Comparison of ENCODE assay signal across 11 cellular contexts in the genomic region with DNA sequence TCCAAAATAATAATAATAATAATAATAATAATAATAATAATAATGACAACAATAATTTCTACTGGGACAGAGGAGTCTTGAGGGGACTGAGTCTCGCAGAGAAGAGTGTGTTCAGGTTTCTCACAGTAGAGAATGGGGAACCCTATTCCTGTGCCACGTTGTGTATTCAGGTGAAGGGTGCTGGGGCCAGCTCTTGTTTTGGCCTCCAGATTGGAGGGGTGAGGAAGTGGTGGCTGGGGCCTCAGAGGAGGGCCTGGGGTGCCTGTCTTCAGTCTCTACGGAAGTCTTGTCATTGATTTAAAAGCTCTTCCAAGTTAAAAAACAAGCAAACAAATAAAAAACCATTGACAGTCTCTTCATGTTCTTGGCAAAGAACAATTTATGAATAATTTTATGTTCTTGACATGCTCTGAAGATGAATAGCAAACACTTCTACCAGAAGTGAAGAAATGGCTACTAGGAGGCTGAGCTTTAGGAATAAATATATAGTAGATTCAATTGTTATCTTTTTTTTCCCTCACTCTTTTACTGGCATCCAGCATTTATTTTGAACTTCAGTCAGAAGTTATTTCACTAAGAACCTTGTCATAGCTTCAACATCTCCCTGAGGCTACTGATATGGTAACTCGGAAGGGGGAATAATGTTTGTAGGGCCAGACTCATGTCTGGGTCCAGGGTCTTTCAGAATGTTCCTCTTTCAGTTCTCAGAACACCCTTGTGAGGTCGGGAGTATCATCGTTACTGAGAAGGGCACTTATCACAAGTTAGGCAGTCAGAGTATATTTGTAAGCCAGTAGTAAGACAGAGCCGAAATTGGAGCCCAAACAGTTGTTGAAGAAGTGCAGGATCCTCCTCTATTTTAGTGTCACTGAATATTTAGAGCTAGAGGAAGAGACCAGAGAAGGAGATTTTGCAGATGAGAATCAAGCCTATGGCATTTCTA. TPM values are rescaled to one million over a fixed set of nuclear protein-coding genes. Genes with fewer than 3 reads are reported as not detected.
DNase-seq lines count a peak whose midpoint lies in the region; ATAC-seq and TF ChIP-seq lines count a peak whose summit lies in the region.
"Had no signal": no experiment of that assay in that cellular context is flagged by ENCODE, and none has a peak within 500 bp of the region (broad histone marks: within the 10 kb centered on the region; RNA-seq: fewer than 3 reads in every experiment).

No MANE protein-coding gene starts in this region.

- DNase-seq in myocyte (ENCODE audit: low read depth) (peak; percentile 53), NCI-H187 (lab: John Stamatoyannopoulos, UW) (no peak), GDM1 (lab: John Stamatoyannopoulos, UW) (no peak), breast epithelium (ENCODE audit: low spot score in 2 of 2) (no peak)
- DNase-seq: activated naive CD4-positive, alpha-beta T cell; lower lobe of right lung; NCI-H1694 treated with DMSO at 0.1 percent for 48 hours had no signal

- TF ChIP-seq CTCF in breast epithelium (IDR thresholded peaks at IDR 0.05) = no peak

- no peaks in the 10 kb centered on the region for H3K9me3 ChIP-seq in breast epithelium
- H3K9me3 ChIP-seq: lower lobe of right lung had no signal

- TF ChIP-seq POLR2A in breast epithelium (IDR thresholded peaks at IDR 0.05) = no peak

- H3K27me3 ChIP-seq in breast epithelium = no peaks in the 10 kb centered on the region

- H3K27ac ChIP-seq in breast epithelium = no peak overlapping the region
- H3K27ac ChIP-seq: lower lobe of right lung had no signal

- no peak overlapping the region for H3K4me3 ChIP-seq in breast epithelium
- H3K4me3 ChIP-seq: lower lobe of right lung had no signal

- no peaks in the 10 kb centered on the region for H3K4me1 ChIP-seq in breast epithelium

- H3K36me3 ChIP-seq in breast epithelium = no peaks in the 10 kb centered on the region
- H3K36me3 ChIP-seq: lower lobe of right lung had no signal

- intact Hi-C loops in breast epithelium (cut with DNase I; ENCODE audit: low total_unique reads) = no loop called here

- ATAC-seq in GM18861 (IDR thresholded peaks at IDR 0.05; ENCODE audit: unreplicated experiment) (peak; percentile 50), GM21529 (IDR thresholded peaks at IDR 0.05; ENCODE audit: unreplicated experiment) (peak; percentile 70), HG03442 (IDR thresholded peaks at IDR 0.05; ENCODE audit: unreplicated experiment) (peak; percentile 65), SK-N-SH treated with all-trans-retinoic acid at 6 μM for 48 hours (no peak)

TF ChIP-seq in SK-N-SH treated with all-trans-retinoic acid at 6 μM for 48 hours, 23 proteins besides CTCF, POLR2A, EP300 and RAD21:
- no peak for TF ChIP-seq CSDC2 (CRISPR knock-in tag; IDR thresholded peaks at IDR 0.05)
- TF ChIP-seq RARB (CRISPR knock-in tag; IDR thresholded peaks at IDR 0.05) = no peak
- TF ChIP-seq BACH2 (CRISPR knock-in tag; IDR thresholded peaks at IDR 0.05; ENCODE audit: borderline replicate concordance) = no peak
- TF ChIP-seq, protein P1, sequence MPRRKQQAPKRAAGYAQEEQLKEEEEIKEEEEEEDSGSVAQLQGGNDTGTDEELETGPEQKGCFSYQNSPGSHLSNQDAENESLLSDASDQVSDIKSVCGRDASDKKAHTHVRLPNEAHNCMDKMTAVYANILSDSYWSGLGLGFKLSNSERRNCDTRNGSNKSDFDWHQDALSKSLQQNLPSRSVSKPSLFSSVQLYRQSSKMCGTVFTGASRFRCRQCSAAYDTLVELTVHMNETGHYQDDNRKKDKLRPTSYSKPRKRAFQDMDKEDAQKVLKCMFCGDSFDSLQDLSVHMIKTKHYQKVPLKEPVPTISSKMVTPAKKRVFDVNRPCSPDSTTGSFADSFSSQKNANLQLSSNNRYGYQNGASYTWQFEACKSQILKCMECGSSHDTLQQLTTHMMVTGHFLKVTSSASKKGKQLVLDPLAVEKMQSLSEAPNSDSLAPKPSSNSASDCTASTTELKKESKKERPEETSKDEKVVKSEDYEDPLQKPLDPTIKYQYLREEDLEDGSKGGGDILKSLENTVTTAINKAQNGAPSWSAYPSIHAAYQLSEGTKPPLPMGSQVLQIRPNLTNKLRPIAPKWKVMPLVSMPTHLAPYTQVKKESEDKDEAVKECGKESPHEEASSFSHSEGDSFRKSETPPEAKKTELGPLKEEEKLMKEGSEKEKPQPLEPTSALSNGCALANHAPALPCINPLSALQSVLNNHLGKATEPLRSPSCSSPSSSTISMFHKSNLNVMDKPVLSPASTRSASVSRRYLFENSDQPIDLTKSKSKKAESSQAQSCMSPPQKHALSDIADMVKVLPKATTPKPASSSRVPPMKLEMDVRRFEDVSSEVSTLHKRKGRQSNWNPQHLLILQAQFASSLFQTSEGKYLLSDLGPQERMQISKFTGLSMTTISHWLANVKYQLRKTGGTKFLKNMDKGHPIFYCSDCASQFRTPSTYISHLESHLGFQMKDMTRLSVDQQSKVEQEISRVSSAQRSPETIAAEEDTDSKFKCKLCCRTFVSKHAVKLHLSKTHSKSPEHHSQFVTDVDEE (CRISPR knock-in tag; IDR thresholded peaks at IDR 0.05) = no peak
- TF ChIP-seq ZFP30 (CRISPR knock-in tag; IDR thresholded peaks at IDR 0.05) = no peak
- no peak for TF ChIP-seq ZNF70 (CRISPR knock-in tag; IDR thresholded peaks at IDR 0.05)
- no peak for TF ChIP-seq ZNF565 (CRISPR knock-in tag; conservative IDR thresholded peaks at IDR 0.05; ENCODE audit: low read depth)
- no peak for TF ChIP-seq ISL1 (CRISPR knock-in tag; IDR thresholded peaks at IDR 0.05)
- TF ChIP-seq PPARA (CRISPR knock-in tag; IDR thresholded peaks at IDR 0.05; ENCODE audit: borderline replicate concordance) = no peak
- no peak for TF ChIP-seq ESRRG (CRISPR knock-in tag; IDR thresholded peaks at IDR 0.05)
- TF ChIP-seq OSR1 (CRISPR knock-in tag; IDR thresholded peaks at IDR 0.05) = no peak
- no peak for TF ChIP-seq GLIS3 (CRISPR knock-in tag; IDR thresholded peaks at IDR 0.05)
- TF ChIP-seq, protein P2, sequence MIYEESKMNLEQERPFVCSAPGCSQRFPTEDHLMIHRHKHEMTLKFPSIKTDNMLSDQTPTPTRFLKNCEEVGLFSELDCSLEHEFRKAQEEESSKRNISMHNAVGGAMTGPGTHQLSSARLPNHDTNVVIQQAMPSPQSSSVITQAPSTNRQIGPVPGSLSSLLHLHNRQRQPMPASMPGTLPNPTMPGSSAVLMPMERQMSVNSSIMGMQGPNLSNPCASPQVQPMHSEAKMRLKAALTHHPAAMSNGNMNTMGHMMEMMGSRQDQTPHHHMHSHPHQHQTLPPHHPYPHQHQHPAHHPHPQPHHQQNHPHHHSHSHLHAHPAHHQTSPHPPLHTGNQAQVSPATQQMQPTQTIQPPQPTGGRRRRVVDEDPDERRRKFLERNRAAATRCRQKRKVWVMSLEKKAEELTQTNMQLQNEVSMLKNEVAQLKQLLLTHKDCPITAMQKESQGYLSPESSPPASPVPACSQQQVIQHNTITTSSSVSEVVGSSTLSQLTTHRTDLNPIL (CRISPR knock-in tag; IDR thresholded peaks at IDR 0.05; ENCODE audit: low read depth) = no peak
- no peak for TF ChIP-seq SNAI2 (CRISPR knock-in tag; IDR thresholded peaks at IDR 0.05)
- no peak for TF ChIP-seq ZC3H10 (CRISPR knock-in tag; IDR thresholded peaks at IDR 0.05)
- no peak for TF ChIP-seq POU6F1 (CRISPR knock-in tag; IDR thresholded peaks at IDR 0.05; ENCODE audit: borderline replicate concordance, low read depth)
- TF ChIP-seq CSRNP3 (CRISPR knock-in tag; IDR thresholded peaks at IDR 0.05) = no peak
- no peak for TF ChIP-seq ZNF8 (CRISPR knock-in tag; IDR thresholded peaks at IDR 0.05)

RNA-seq across cellular contexts. Expression of gene LRCH1, which starts 13.1 kb away (rescaled TPM):
- 9.9 and 11.8 TPM in 2 replicates for total RNA-seq in myocyte
- 8.7 TPM for polyA plus RNA-seq in myocyte (2012)
- 10 to 100 TPM; 17.0 to 40.4 (median 24.6) TPM for total RNA-seq in breast epithelium
